ENCODE assay signal across 8 cellular contexts in genomic region chr1:153957744-153958110, GRCh38. TPM values are rescaled to one million over a fixed set of nuclear protein-coding genes. Genes with fewer than 3 reads are reported as not detected.
A peak's percentile ranks its signal among the peaks of the same experiment; 100 is the strongest.
DNase-seq lines count a peak whose midpoint lies in the region; ATAC-seq, FAIRE-seq and TF ChIP-seq lines count a peak whose summit lies in the region.

No MANE protein-coding gene starts in this region.

- no peak for FAIRE-seq in frontal cortex (lab: Jason Lieb, UNC)

- peak overlapping the region; percentile 52 for H2AFZ ChIP-seq in neuron (ENCODE audit: low read depth, low read length)

- ATAC-seq in Right ventricle myocardium inferior (no peak), HG03159 (IDR thresholded peaks at IDR 0.05; ENCODE audit: unreplicated experiment) (peak; percentile 10), GM18519 (IDR thresholded peaks at IDR 0.05; ENCODE audit: low FRiP score, unreplicated experiment) (no peak)

- H3K9me3 ChIP-seq in cardiac muscle cell (ENCODE audit: low read depth) (no peaks in the 10 kb centered on the region), WERI-Rb-1 (ENCODE audit: severe bottlenecking) (no peaks in the 10 kb centered on the region), neuron (ENCODE audit: low read length) (no peaks in the 10 kb centered on the region)

- H3K4me1 ChIP-seq in cardiac muscle cell (ENCODE audit: low read depth) (peaks cover 37% of the 10 kb centered on the region), neuron (ENCODE audit: insufficient read depth, low read length) (peaks cover 34% of the 10 kb centered on the region)

- intact Hi-C loops in Right ventricle myocardium inferior (cut with DNase I): loop anchor here (5.0 kb wide), 1 partner anchor 160 kb away; no protein-coding TSS in a partner anchor

- H3K36me3 ChIP-seq in cardiac muscle cell: peaks cover 6% of the 10 kb centered on the region
- peaks cover 66% of the 10 kb centered on the region for H3K36me3 ChIP-seq in WERI-Rb-1
- H3K36me3 ChIP-seq in neuron (ENCODE audit: insufficient read depth, low read length): peaks cover 33% of the 10 kb centered on the region

- no peak for TF ChIP-seq CTCF in cardiac muscle cell (IDR thresholded peaks at IDR 0.05; ENCODE audit: low read depth, low read length)
- TF ChIP-seq CTCF in WERI-Rb-1 (IDR thresholded peaks at IDR 0.05; ENCODE audit: low read depth, low read length): no peak

- peak overlapping the region; percentile 84 for H3K27ac ChIP-seq in cardiac muscle cell
- peak overlapping the region; percentile 77 for H3K27ac ChIP-seq in WERI-Rb-1
- peak overlapping the region; percentile 83 for H3K27ac ChIP-seq in epithelial cell of prostate

- no peaks in the 10 kb centered on the region for H3K27me3 ChIP-seq in cardiac muscle cell
- no peaks in the 10 kb centered on the region for H3K27me3 ChIP-seq in WERI-Rb-1 (ENCODE audit: insufficient read depth, low read depth, severe bottlenecking)
- H3K27me3 ChIP-seq in neuron (ENCODE audit: insufficient read depth, low read length): no peaks in the 10 kb centered on the region

- H3K4me3 ChIP-seq in cardiac muscle cell (peak overlapping the region; percentile 65), WERI-Rb-1 (ENCODE audit: low read depth, low read length) (peak overlapping the region; percentile 78), neuron (ENCODE audit: low read length) (peak overlapping the region; percentile 76)

- no peak for DNase-seq in cardiac muscle cell (ENCODE audit: low read depth in 1 of 2, low spot score in 1 of 2)
- no peak for DNase-seq in Right ventricle myocardium inferior (ENCODE audit: missing footprints)
- no peak for DNase-seq in WERI-Rb-1
- DNase-seq in epithelial cell of prostate (ENCODE audit: low read depth, low spot score): no peak
- no peak for DNase-seq in frontal cortex (ENCODE audit: low spot score in 2 of 2)

RNA-seq across cellular contexts. Expression of gene CRTC2, which starts 0.7 kb away (rescaled TPM):
- total RNA-seq in cardiac muscle cell (11.9 and 17.9 TPM in 2 replicates), Right ventricle myocardium inferior (19.3 TPM), frontal cortex (2.4 TPM)
- 24.8 and 34.4 TPM in 2 replicates for polyA plus RNA-seq in cardiac muscle cell

RNA-seq across cellular contexts. Expression of gene SLC39A1, which starts 5.6 kb away (rescaled TPM):
- total RNA-seq in cardiac muscle cell (75.8 and 83.4 TPM in 2 replicates), Right ventricle myocardium inferior (48.9 TPM), frontal cortex (24.1 TPM)
- 71.2 and 72.6 TPM in 2 replicates for polyA plus RNA-seq in cardiac muscle cell

RNA-seq across cellular contexts. Expression of gene CREB3L4, which starts 10.0 kb away (rescaled TPM):
- total RNA-seq in cardiac muscle cell (34.0 and 49.5 TPM in 2 replicates), Right ventricle myocardium inferior (4.9 TPM), frontal cortex (7.7 TPM)
- 25.3 and 31.5 TPM in 2 replicates for polyA plus RNA-seq in cardiac muscle cell

RNA-seq across cellular contexts. Expression of gene DENND4B, which starts 11.2 kb away (rescaled TPM):
- total RNA-seq in cardiac muscle cell: 31.3 and 42.3 TPM in 2 replicates
- polyA plus RNA-seq in cardiac muscle cell: 48.1 and 61.2 TPM in 2 replicates
- 51.6 TPM for total RNA-seq in Right ventricle myocardium inferior
- total RNA-seq in frontal cortex: 16.3 TPM

RNA-seq across cellular contexts. Expression of gene JTB, which starts 19.7 kb away (rescaled TPM):
- total RNA-seq in cardiac muscle cell: 161 and 315 TPM in 2 replicates
- polyA plus RNA-seq in cardiac muscle cell: 137 and 169 TPM in 2 replicates
- total RNA-seq in Right ventricle myocardium inferior: 76.8 TPM
- total RNA-seq in frontal cortex: 57.5 TPM
